ENCODE assay signal across 1 cellular context in the genomic region with DNA sequence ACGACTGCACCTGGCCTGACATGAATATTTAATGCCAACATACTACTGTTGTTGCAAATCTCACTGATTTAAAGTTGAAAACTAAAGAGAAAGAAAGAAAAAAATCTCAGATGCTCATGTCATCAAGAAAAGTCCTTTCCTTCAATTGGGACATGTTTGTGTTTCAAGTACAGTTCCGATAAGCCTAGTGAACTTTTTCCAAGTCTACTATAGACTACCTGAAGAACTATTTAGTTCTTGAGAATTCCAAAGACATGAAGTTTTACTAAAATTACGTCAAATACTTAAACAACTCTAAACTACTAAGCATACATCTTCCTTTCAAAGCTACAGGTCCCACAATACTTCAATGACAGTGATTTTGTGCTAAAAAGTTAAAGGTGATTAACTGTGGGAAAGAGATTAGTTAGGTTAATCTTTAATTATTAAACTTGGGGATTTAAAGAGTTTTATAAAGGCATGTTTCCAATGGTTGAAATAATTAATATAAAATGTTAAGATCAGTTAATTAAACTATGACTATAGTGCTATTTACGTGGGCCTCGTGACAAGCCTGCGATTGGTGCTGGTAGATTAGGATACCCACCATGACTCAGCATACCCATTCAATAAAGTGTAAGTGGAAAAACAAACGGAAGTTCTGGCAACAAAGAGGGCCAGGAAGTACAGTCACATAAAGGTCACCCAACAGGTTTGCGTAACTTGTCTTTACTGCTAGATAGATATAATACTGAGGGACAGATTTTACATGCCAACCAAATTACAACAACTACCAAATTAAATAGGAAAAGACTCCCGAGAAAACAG.
TF ChIP-seq lines count a peak whose summit lies in the region.

No MANE protein-coding gene starts in this region.

TF ChIP-seq in HepG2, 621 proteins besides CTCF, POLR2A, EP300 and RAD21 (continued from another document and continues in another):
- TF ChIP-seq, protein P1, sequence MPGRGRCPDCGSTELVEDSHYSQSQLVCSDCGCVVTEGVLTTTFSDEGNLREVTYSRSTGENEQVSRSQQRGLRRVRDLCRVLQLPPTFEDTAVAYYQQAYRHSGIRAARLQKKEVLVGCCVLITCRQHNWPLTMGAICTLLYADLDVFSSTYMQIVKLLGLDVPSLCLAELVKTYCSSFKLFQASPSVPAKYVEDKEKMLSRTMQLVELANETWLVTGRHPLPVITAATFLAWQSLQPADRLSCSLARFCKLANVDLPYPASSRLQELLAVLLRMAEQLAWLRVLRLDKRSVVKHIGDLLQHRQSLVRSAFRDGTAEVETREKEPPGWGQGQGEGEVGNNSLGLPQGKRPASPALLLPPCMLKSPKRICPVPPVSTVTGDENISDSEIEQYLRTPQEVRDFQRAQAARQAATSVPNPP (CRISPR knock-in tag; IDR thresholded peaks at IDR 0.05): no peak
- TF ChIP-seq RBM22 (optimal IDR thresholded peaks at IDR 0.05; ENCODE audit: low read length): no peak
- TF ChIP-seq CCDC6 (CRISPR knock-in tag; IDR thresholded peaks at IDR 0.05): no peak
- no peak for TF ChIP-seq ZNF713 (CRISPR knock-in tag; IDR thresholded peaks at IDR 0.05)
- 0 out of 2 replicates have a peak, but pooled peaks have one; percentile 55 for TF ChIP-seq TRIM24 (CRISPR knock-in tag; IDR thresholded peaks at IDR 0.05)
- no peak for TF ChIP-seq ZIK1 (CRISPR knock-in tag; IDR thresholded peaks at IDR 0.05; ENCODE audit: borderline replicate concordance, low read depth)
- TF ChIP-seq ZNF746 (CRISPR knock-in tag; IDR thresholded peaks at IDR 0.05): no peak
- TF ChIP-seq MBD4 (IDR thresholded peaks at IDR 0.05; ENCODE audit: borderline replicate concordance, low read length): no peak
- peak; percentile 64; the same call in 1 of the 2 replicates for TF ChIP-seq HOXA3 (CRISPR knock-in tag; IDR thresholded peaks at IDR 0.05)
- TF ChIP-seq GTF3A (CRISPR knock-in tag; conservative IDR thresholded peaks at IDR 0.05): no peak
- TF ChIP-seq IRX3 (CRISPR knock-in tag; IDR thresholded peaks at IDR 0.05; ENCODE audit: borderline replicate concordance, low read depth): no peak
- TF ChIP-seq WIZ (CRISPR knock-in tag; IDR thresholded peaks at IDR 0.05): no peak
- TF ChIP-seq ZNF615 (CRISPR knock-in tag; IDR thresholded peaks at IDR 0.05; ENCODE audit: borderline replicate concordance): no peak
- no peak for TF ChIP-seq CBX5 (CRISPR knock-in tag; IDR thresholded peaks at IDR 0.05; ENCODE audit: borderline replicate concordance)
- no peak for TF ChIP-seq YY1 (IDR thresholded peaks at IDR 0.05; ENCODE audit: insufficient read depth, insufficient replicate concordance, low read depth, low read length)
- TF ChIP-seq RFXANK (CRISPR knock-in tag; IDR thresholded peaks at IDR 0.05): no peak
- TF ChIP-seq RXRA (CRISPR knock-in tag; IDR thresholded peaks at IDR 0.05): peak; percentile 14; the same call in 1 of the 2 replicates
- TF ChIP-seq, protein P2, sequence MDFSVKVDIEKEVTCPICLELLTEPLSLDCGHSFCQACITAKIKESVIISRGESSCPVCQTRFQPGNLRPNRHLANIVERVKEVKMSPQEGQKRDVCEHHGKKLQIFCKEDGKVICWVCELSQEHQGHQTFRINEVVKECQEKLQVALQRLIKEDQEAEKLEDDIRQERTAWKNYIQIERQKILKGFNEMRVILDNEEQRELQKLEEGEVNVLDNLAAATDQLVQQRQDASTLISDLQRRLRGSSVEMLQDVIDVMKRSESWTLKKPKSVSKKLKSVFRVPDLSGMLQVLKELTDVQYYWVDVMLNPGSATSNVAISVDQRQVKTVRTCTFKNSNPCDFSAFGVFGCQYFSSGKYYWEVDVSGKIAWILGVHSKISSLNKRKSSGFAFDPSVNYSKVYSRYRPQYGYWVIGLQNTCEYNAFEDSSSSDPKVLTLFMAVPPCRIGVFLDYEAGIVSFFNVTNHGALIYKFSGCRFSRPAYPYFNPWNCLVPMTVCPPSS (IDR thresholded peaks at IDR 0.05): no peak
- no peak for TF ChIP-seq ZNF572 (CRISPR knock-in tag; IDR thresholded peaks at IDR 0.05)
- no peak for TF ChIP-seq ZSCAN31 (CRISPR knock-in tag; IDR thresholded peaks at IDR 0.05; ENCODE audit: low read depth)
- no peak for TF ChIP-seq STAT5B (CRISPR knock-in tag; IDR thresholded peaks at IDR 0.05)
- TF ChIP-seq, protein P3, sequence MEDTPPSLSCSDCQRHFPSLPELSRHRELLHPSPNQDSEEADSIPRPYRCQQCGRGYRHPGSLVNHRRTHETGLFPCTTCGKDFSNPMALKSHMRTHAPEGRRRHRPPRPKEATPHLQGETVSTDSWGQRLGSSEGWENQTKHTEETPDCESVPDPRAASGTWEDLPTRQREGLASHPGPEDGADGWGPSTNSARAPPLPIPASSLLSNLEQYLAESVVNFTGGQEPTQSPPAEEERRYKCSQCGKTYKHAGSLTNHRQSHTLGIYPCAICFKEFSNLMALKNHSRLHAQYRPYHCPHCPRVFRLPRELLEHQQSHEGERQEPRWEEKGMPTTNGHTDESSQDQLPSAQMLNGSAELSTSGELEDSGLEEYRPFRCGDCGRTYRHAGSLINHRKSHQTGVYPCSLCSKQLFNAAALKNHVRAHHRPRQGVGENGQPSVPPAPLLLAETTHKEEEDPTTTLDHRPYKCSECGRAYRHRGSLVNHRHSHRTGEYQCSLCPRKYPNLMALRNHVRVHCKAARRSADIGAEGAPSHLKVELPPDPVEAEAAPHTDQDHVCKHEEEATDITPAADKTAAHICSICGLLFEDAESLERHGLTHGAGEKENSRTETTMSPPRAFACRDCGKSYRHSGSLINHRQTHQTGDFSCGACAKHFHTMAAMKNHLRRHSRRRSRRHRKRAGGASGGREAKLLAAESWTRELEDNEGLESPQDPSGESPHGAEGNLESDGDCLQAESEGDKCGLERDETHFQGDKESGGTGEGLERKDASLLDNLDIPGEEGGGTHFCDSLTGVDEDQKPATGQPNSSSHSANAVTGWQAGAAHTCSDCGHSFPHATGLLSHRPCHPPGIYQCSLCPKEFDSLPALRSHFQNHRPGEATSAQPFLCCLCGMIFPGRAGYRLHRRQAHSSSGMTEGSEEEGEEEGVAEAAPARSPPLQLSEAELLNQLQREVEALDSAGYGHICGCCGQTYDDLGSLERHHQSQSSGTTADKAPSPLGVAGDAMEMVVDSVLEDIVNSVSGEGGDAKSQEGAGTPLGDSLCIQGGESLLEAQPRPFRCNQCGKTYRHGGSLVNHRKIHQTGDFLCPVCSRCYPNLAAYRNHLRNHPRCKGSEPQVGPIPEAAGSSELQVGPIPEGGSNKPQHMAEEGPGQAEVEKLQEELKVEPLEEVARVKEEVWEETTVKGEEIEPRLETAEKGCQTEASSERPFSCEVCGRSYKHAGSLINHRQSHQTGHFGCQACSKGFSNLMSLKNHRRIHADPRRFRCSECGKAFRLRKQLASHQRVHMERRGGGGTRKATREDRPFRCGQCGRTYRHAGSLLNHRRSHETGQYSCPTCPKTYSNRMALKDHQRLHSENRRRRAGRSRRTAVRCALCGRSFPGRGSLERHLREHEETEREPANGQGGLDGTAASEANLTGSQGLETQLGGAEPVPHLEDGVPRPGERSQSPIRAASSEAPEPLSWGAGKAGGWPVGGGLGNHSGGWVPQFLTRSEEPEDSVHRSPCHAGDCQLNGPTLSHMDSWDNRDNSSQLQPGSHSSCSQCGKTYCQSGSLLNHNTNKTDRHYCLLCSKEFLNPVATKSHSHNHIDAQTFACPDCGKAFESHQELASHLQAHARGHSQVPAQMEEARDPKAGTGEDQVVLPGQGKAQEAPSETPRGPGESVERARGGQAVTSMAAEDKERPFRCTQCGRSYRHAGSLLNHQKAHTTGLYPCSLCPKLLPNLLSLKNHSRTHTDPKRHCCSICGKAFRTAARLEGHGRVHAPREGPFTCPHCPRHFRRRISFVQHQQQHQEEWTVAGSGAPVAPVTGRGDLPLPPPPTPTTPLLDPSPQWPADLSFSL (CRISPR knock-in tag; IDR thresholded peaks at IDR 0.05): no peak
- TF ChIP-seq KMT2A (CRISPR knock-in tag; IDR thresholded peaks at IDR 0.05): no peak
- TF ChIP-seq ZNF142 (CRISPR knock-in tag; IDR thresholded peaks at IDR 0.05): no peak
- TF ChIP-seq PRDM15 (CRISPR knock-in tag; IDR thresholded peaks at IDR 0.05): no peak
- TF ChIP-seq AHDC1 (CRISPR knock-in tag; IDR thresholded peaks at IDR 0.05; ENCODE audit: borderline replicate concordance): peak; percentile 90; the same call in 1 of the 2 replicates
- no peak for TF ChIP-seq HOXA5 (CRISPR knock-in tag; IDR thresholded peaks at IDR 0.05)
